In genomic region chr21:42187976-42188653, GRCh38 we compare ENCODE assay signal across 8 cellular contexts. TPM values are rescaled to one million over a fixed set of nuclear protein-coding genes. Genes with fewer than 3 reads are reported as not detected.
A peak's percentile ranks its signal among the peaks of the same experiment; 100 is the strongest.
DNase-seq lines count a peak whose midpoint lies in the region; ATAC-seq and TF ChIP-seq lines count a peak whose summit lies in the region.

No MANE protein-coding gene starts in this region.

- intact Hi-C loops in CD8-positive, alpha-beta T cell (cut with DNase I, micrococcal nuclease): loop anchor here (1.0 to 2.0 kb wide), 4 partner anchors 11 to 47 kb away; no protein-coding TSS in a partner anchor
- intact Hi-C loops in heart left ventricle (cut with DNase I): loop anchor here in 2 of 10 donors (1.0 to 10.0 kb wide), 2 partner anchors 32 to 47 kb away; no protein-coding TSS in a partner anchor

- CTCF ChIA-PET in CD8-positive, alpha-beta T cell (lab: Charles Lee): interaction anchor here (0.8 to 3.2 kb wide), 6 partner anchors 13 to 71 kb away, joined by 3 to 17 read pairs (median 6); no protein-coding TSS in a partner anchor
- CTCF ChIA-PET in activated CD8-positive, alpha-beta memory T cell treated with anti-CD3 and anti-CD28 coated beads, Interleukin-2, amount 10 ng/mL, durations not matched to agents 7 days and 5 days (lab: Charles Lee): interaction anchor here (0.7 to 3.9 kb wide), 9 partner anchors 22 to 121 kb away, joined by 3 to 23 read pairs (median 5); partner anchors contain the start of gene ABCG1

- H3K9me3 ChIP-seq in CD8-positive, alpha-beta T cell (ENCODE audit: low read length): no peaks in the 10 kb centered on the region
- H3K9me3 ChIP-seq in Karpas-422 (ENCODE audit: low read length) (no peaks in the 10 kb centered on the region), heart left ventricle (no peaks in the 10 kb centered on the region)

- no peaks in the 10 kb centered on the region for H3K9me2 ChIP-seq in Karpas-422 (replicated peaks; ENCODE audit: insufficient read depth, low read length)

- no peak overlapping the region for H3K4me2 ChIP-seq in Karpas-422 (ENCODE audit: low read depth, low read length, poor library complexity, severe bottlenecking)

- peaks cover 3% of the 10 kb centered on the region for H3K9me3 Mint-ChIP-seq in CD8-positive, alpha-beta T cell
- peaks cover 13% of the 10 kb centered on the region for H3K9me3 Mint-ChIP-seq in activated CD8-positive, alpha-beta memory T cell treated with anti-CD3 and anti-CD28 coated beads, Interleukin-2, amount 10 ng/mL, durations not matched to agents 7 days and 5 days (ENCODE audit: low read depth)

- peak overlapping the region; percentile 63 for H3K27ac ChIP-seq in CD8-positive, alpha-beta T cell (ENCODE audit: low read depth, low read length)
- H3K27ac ChIP-seq in Karpas-422 (ENCODE audit: low read length) (no peak overlapping the region), heart left ventricle (peak overlapping the region in 11 of 12 donors; percentile 2 to 93 (median 57))

- peak overlapping the region; percentile 38; the same call in 1 of the 2 replicates for H2AFZ ChIP-seq in Karpas-422 (ENCODE audit: low read length)

- peak overlapping the region; percentile 97 for H3K27ac Mint-ChIP-seq in CD8-positive, alpha-beta T cell
- peak overlapping the region; percentile 95 for H3K27ac Mint-ChIP-seq in activated CD8-positive, alpha-beta memory T cell treated with anti-CD3 and anti-CD28 coated beads, Interleukin-2, amount 10 ng/mL, durations not matched to agents 7 days and 5 days

- H3K27me3 Mint-ChIP-seq in CD8-positive, alpha-beta T cell (ENCODE audit: low read depth): no peaks in the 10 kb centered on the region
- H3K27me3 Mint-ChIP-seq in activated CD8-positive, alpha-beta memory T cell treated with anti-CD3 and anti-CD28 coated beads, Interleukin-2, amount 10 ng/mL, durations not matched to agents 7 days and 5 days: peaks cover 18% of the 10 kb centered on the region

- peak; percentile 58 to 89 (median 78) for DNase-seq in CD8-positive, alpha-beta T cell
- DNase-seq in Karpas-422: peak; percentile 62
- peak; percentile 95 for DNase-seq in activated CD8-positive, alpha-beta memory T cell treated with anti-CD3 and anti-CD28 coated beads, Interleukin-2, amount 10 ng/mL, durations not matched to agents 7 days and 5 days
- DNase-seq in heart left ventricle: peak in 4 of 5 donors; percentile 44 to 60 (median 56)
- peak; percentile 67 for DNase-seq in stimulated activated CD8-positive, alpha-beta memory T cell treated with anti-CD3 and anti-CD28 coated beads, Interleukin-12 subunit alpha, Interleukin-12 subunit beta, amount 100 ng/mL, for 1 hour (ENCODE audit: low read depth)
- no peak for DNase-seq in NCI-H1048 (lab: John Stamatoyannopoulos, UW)
- DNase-seq in NCI-H748 treated with DMSO at 0.1 percent for 48 hours (lab: John Stamatoyannopoulos, UW): no peak

- peak overlapping the region; percentile 22 for H3K4me3 ChIP-seq in CD8-positive, alpha-beta T cell (ENCODE audit: low read depth, low read length)
- H3K4me3 ChIP-seq in Karpas-422 (ENCODE audit: low read length) (no peak overlapping the region), heart left ventricle (peak overlapping the region in 1 of 12 donors; percentile 9)

- H3K9ac ChIP-seq in Karpas-422 (ENCODE audit: low read length): no peak overlapping the region

- peaks cover 86% of the 10 kb centered on the region for H3K4me1 ChIP-seq in CD8-positive, alpha-beta T cell (ENCODE audit: insufficient read depth, low read length)
- peaks cover 10% of the 10 kb centered on the region for H3K4me1 ChIP-seq in Karpas-422 (ENCODE audit: low read length)
- H3K4me1 ChIP-seq in heart left ventricle: peaks cover 0 to 65% (median 5%) of the 10 kb centered on the region in 12 donors

- H3K4me1 Mint-ChIP-seq in CD8-positive, alpha-beta T cell (ENCODE audit: low read depth): peaks cover 77% of the 10 kb centered on the region
- H3K4me1 Mint-ChIP-seq in activated CD8-positive, alpha-beta memory T cell treated with anti-CD3 and anti-CD28 coated beads, Interleukin-2, amount 10 ng/mL, durations not matched to agents 7 days and 5 days: peaks cover 71% of the 10 kb centered on the region

- peak overlapping the region; percentile 74 for H3K4me3 Mint-ChIP-seq in CD8-positive, alpha-beta T cell
- peak overlapping the region; percentile 56 for H3K4me3 Mint-ChIP-seq in activated CD8-positive, alpha-beta memory T cell treated with anti-CD3 and anti-CD28 coated beads, Interleukin-2, amount 10 ng/mL, durations not matched to agents 7 days and 5 days

- H3K79me2 ChIP-seq in Karpas-422 (ENCODE audit: low read length): no peaks in the 10 kb centered on the region

- H3K36me3 Mint-ChIP-seq in CD8-positive, alpha-beta T cell: no peaks in the 10 kb centered on the region
- peaks cover 14% of the 10 kb centered on the region for H3K36me3 Mint-ChIP-seq in activated CD8-positive, alpha-beta memory T cell treated with anti-CD3 and anti-CD28 coated beads, Interleukin-2, amount 10 ng/mL, durations not matched to agents 7 days and 5 days

- WGBS in heart left ventricle, 4 donors: 57 to 62% (median 58%) methylated on average over 7 to 8 of the region's 8 CpGs

- no peaks in the 10 kb centered on the region for H4K20me1 ChIP-seq in Karpas-422 (ENCODE audit: insufficient read depth, low read depth, low read length)

- TF ChIP-seq CTCF in CD8-positive, alpha-beta T cell (IDR thresholded peaks at IDR 0.05): no peak
- TF ChIP-seq CTCF in heart left ventricle (IDR thresholded peaks at IDR 0.05): no peak

- no peaks in the 10 kb centered on the region for H3K36me3 ChIP-seq in CD8-positive, alpha-beta T cell (ENCODE audit: insufficient read depth, low read length)
- H3K36me3 ChIP-seq in Karpas-422 (ENCODE audit: insufficient read depth, low read length) (no peaks in the 10 kb centered on the region), heart left ventricle (no peaks in the 10 kb centered on the region)

- POLR2A ChIA-PET in CD8-positive, alpha-beta T cell (lab: Charles Lee): interaction anchor here (0.8 to 1.9 kb wide), 6 partner anchors 11 to 65 kb away, joined by 3 to 13 read pairs (median 4); partner anchors contain the start of gene ABCG1

- H3K27me3 ChIP-seq in CD8-positive, alpha-beta T cell (ENCODE audit: insufficient read depth, low read length): no peaks in the 10 kb centered on the region
- no peaks in the 10 kb centered on the region for H3K27me3 ChIP-seq in Karpas-422 (ENCODE audit: low read length)
- H3K27me3 ChIP-seq in heart left ventricle: no peaks in the 10 kb centered on the region

- ATAC-seq in CD8-positive, alpha-beta T cell: peak; percentile 85
- ATAC-seq in GM21423 (IDR thresholded peaks at IDR 0.05; ENCODE audit: unreplicated experiment): peak; percentile 94
- peak; percentile 93 for ATAC-seq in activated CD8-positive, alpha-beta memory T cell treated with anti-CD3 and anti-CD28 coated beads, Interleukin-2, amount 10 ng/mL, durations not matched to agents 7 days and 5 days
- ATAC-seq in heart left ventricle: peak; percentile 55 to 91 (median 77)

- TF ChIP-seq POLR2A in heart left ventricle (IDR thresholded peaks at IDR 0.05): no peak

RNA-seq across cellular contexts. Expression of gene ABCG1, which starts 30.8 kb away (rescaled TPM):
- total RNA-seq in CD8-positive, alpha-beta T cell: 100 to 1,000 TPM; 119 to 123 TPM
- not detected in 2 replicates for total RNA-seq in Karpas-422 (2014; rRNA removed; shearing (Covaris generic); ENCODE audit: low replicate concordance)
- total RNA-seq in activated CD8-positive, alpha-beta memory T cell treated with anti-CD3 and anti-CD28 coated beads, Interleukin-2, amount 10 ng/mL, durations not matched to agents 7 days and 5 days: 10 to 100 TPM in 1 of 2 experiments, 1 to 10 TPM in 1; 6.7 to 13.2 TPM
- 10 to 100 TPM in 7 of 9 donors, 1 to 10 TPM in 2; 3.3 to 25.3 (median 13.5) TPM for total RNA-seq in heart left ventricle
- polyA plus RNA-seq in heart left ventricle: 10 to 100 TPM in 1 of 2 donors, 1 to 10 TPM in 1; 7.2 to 21.7 TPM

Comparison
In these comparisons a context has a peak if more than half of its experiments do, and no peak if none do; other contexts are left out.
1. DNase-seq: peak in CD8-positive, alpha-beta T cell (7 of 7), Karpas-422 (single experiment), activated CD8-positive, alpha-beta memory T cell treated with anti-CD3 and anti-CD28 coated beads, Interleukin-2, amount 10 ng/mL, durations not matched to agents 7 days and 5 days (single experiment), heart left ventricle (4 of 5) and stimulated activated CD8-positive, alpha-beta memory T cell treated with anti-CD3 and anti-CD28 coated beads, Interleukin-12 subunit alpha, Interleukin-12 subunit beta, amount 100 ng/mL, for 1 hour (single experiment); none in NCI-H1048 (single experiment) and NCI-H748 treated with DMSO at 0.1 percent for 48 hours (single experiment).
2. RNA of gene ABCG1, which starts 30.8 kb away (total RNA-seq): 119 to 123 TPM in CD8-positive, alpha-beta T cell; 3.3 to 25.3 TPM in heart left ventricle, 6.7 to 13.2 TPM in activated CD8-positive, alpha-beta memory T cell treated with anti-CD3 and anti-CD28 coated beads, Interleukin-2, amount 10 ng/mL, durations not matched to agents 7 days and 5 days and not detected in Karpas-422; every median in the first group is over 4 times any median in the second.
3. Peak in every context shown above with its lines, with median percentiles within 50 percentile points of each other: ATAC-seq.